ENCODE assay signal across 4 cellular contexts in the genomic region with DNA sequence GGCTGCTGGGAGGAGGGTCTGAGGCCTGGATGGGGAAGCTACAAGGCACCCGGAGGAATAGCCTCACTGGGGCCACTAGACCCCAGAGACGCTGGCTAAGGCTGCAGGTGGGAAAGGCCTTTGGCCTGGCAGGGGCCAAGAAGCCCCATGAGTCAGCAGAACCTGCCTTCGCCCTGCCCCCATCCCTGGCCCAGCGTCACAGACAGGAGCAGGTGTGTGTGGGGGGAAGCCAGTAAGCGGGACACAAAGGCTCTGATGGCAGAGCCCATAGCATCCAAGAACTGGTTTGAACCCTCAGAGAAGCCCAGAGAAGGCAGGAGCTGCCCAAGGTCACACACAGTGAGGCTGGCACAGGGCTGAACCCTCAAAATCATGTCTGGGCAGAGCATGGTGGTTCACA. TPM values are rescaled to one million over a fixed set of nuclear protein-coding genes. Genes with fewer than 3 reads are reported as not detected.
"Had no signal": no experiment of that assay in that cellular context is flagged by ENCODE, and none has a peak within 500 bp of the region (broad histone marks: within the 10 kb centered on the region; RNA-seq: fewer than 3 reads in every experiment).

No MANE protein-coding gene starts in this region.

RNA-seq across cellular contexts. Expression of a gene that starts 43.3 kb away (rescaled TPM):
- total RNA-seq: LHCN-M2, M059J, MCF 10A, NCI-H460 had no signal

RNA-seq across cellular contexts. Expression of a gene that starts 55.8 kb away (rescaled TPM):
- total RNA-seq: LHCN-M2, M059J, MCF 10A, NCI-H460 had no signal
